Comparison of ENCODE assay signal across 24 cellular contexts in the genomic region with DNA sequence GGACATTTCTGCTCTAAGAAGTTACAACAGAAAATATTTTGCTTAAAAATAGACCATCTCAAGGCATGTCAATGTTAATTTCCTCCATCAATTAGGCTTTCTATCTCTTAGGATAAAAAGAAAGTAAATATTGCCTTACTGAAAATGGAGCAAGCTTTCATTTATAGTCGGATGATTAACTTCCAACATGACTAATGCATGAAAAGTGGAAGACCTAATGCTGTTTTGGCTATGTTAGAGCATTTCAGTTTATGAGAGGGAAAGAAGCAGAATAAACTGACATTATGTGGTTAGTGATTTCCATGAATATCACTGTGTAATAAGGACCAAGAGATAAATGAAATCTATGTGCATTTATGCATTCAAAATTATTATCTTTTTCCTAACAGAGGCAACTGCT.
A peak's percentile ranks its signal among the peaks of the same experiment; 100 is the strongest.
DNase-seq lines count a peak whose midpoint lies in the region; ATAC-seq and TF ChIP-seq lines count a peak whose summit lies in the region.
"Had no signal": no experiment of that assay in that cellular context is flagged by ENCODE, and none has a peak within 500 bp of the region (broad histone marks: within the 10 kb centered on the region; RNA-seq: fewer than 3 reads in every experiment).

No MANE protein-coding gene starts in this region.

- H3K4me1 ChIP-seq in osteoblast (ENCODE audit: insufficient read depth, low read length): peaks cover 5% of the 10 kb centered on the region
- H3K4me1 ChIP-seq in left ventricle myocardium inferior: no peaks in the 10 kb centered on the region
- H3K4me1 ChIP-seq: HAP-1, SJCRH30, transverse colon had no signal

- DNase-seq in EL (peak; percentile 28), NCI-H526 treated with DMSO at 0.1 percent for 48 hours (lab: John Stamatoyannopoulos, UW) (peak; percentile 21), epithelial cell of esophagus (ENCODE audit: low read depth) (peak; percentile 38), osteoblast (ENCODE audit: insufficient read length, low spot score, missing footprints) (peak; percentile 46), iPS-NIHi7 (ENCODE audit: extremely low spot score) (no peak), left ventricle myocardium inferior (no peak)
- DNase-seq: activated CD4-positive, alpha-beta T cell treated with anti-CD3 and anti-CD28 coated beads for 1 hour; activated naive CD4-positive, alpha-beta T cell; activated T-cell treated with anti-CD3 and anti-CD28 coated beads, Interleukin-2, amount 50 U/mL, for 1 hour; amygdala; central memory CD4-positive, alpha-beta T cell; KBM-7; naive B cell; NCI-H1694 treated with DMSO at 0.1 percent for 48 hours; NCI-H82; nucleus accumbens; PC-9; SJCRH30; stimulated activated naive CD8-positive, alpha-beta T cell treated with anti-CD3 and anti-CD28 coated beads, Interleukin-15, amount 100 ng/mL, for 72 hours; T-helper 1 cell; transverse colon had no signal

- peak overlapping the region; percentile 31 for H3K4me2 ChIP-seq in osteoblast (ENCODE audit: insufficient read depth, low read length)
- H3K4me2 ChIP-seq: PC-9 had no signal

- H3K27ac ChIP-seq in osteoblast (ENCODE audit: low read depth, low read length) (no peak overlapping the region), left ventricle myocardium inferior (replicated peaks) (no peak overlapping the region)
- H3K27ac ChIP-seq: PC-9, SJCRH30, transverse colon had no signal

- TF ChIP-seq CTCF in epithelial cell of esophagus (IDR thresholded peaks at IDR 0.05; ENCODE audit: insufficient read depth, low read depth, low read length, missing control alignments) (no peak), osteoblast (IDR thresholded peaks at IDR 0.05; ENCODE audit: extremely low read depth, low read depth, low read length) (no peak), left ventricle myocardium inferior (IDR thresholded peaks at IDR 0.05; ENCODE audit: borderline replicate concordance) (no peak)

- H3K36me3 ChIP-seq in osteoblast (ENCODE audit: insufficient read depth, low read length): no peaks in the 10 kb centered on the region
- H3K36me3 ChIP-seq in left ventricle myocardium inferior: no peaks in the 10 kb centered on the region
- H3K36me3 ChIP-seq: HAP-1, SJCRH30, transverse colon had no signal

- H3K4me3 ChIP-seq in epithelial cell of esophagus (ENCODE audit: low read length) (no peak overlapping the region), osteoblast (ENCODE audit: insufficient read depth, low read length) (no peak overlapping the region), left ventricle myocardium inferior (no peak overlapping the region)
- H3K4me3 ChIP-seq: HAP-1, PC-9, SJCRH30, transverse colon had no signal

- no peaks in the 10 kb centered on the region for H3K79me2 ChIP-seq in osteoblast (ENCODE audit: insufficient read depth, low read length)

- no peaks in the 10 kb centered on the region for H4K20me1 ChIP-seq in osteoblast (ENCODE audit: insufficient read depth, low read length)

- H3K9me3 ChIP-seq in osteoblast (ENCODE audit: low read depth, low read length): no peaks in the 10 kb centered on the region
- no peaks in the 10 kb centered on the region for H3K9me3 ChIP-seq in left ventricle myocardium inferior (replicated peaks)
- H3K9me3 ChIP-seq: HAP-1, SJCRH30, transverse colon had no signal

- no peaks in the 10 kb centered on the region for H3K27me3 ChIP-seq in osteoblast (ENCODE audit: insufficient read depth, low read length)
- no peaks in the 10 kb centered on the region for H3K27me3 ChIP-seq in left ventricle myocardium inferior (ENCODE audit: low read depth)
- H3K27me3 ChIP-seq: SJCRH30, transverse colon had no signal

- intact Hi-C loops in left ventricle myocardium inferior (cut with micrococcal nuclease): no loop called here

- ATAC-seq in HG03469 (IDR thresholded peaks at IDR 0.05; ENCODE audit: unreplicated experiment) (no peak), GM19463 (IDR thresholded peaks at IDR 0.05; ENCODE audit: unreplicated experiment) (no peak)
- ATAC-seq: stimulated activated naive CD8-positive, alpha-beta T cell treated with anti-CD3 and anti-CD28 coated beads, Interleukin-15, amount 100 ng/mL, for 72 hours had no signal

- H2AFZ ChIP-seq in osteoblast (ENCODE audit: low read length): no peak overlapping the region
- H2AFZ ChIP-seq: PC-9 had no signal

Comparison
In these comparisons a context has a peak if more than half of its experiments do, and no peak if none do; other contexts are left out.
1. DNase-seq: peak in EL (single experiment), NCI-H526 treated with DMSO at 0.1 percent for 48 hours (single experiment), epithelial cell of esophagus (single experiment) and osteoblast (single experiment); none in iPS-NIHi7 (single experiment) and left ventricle myocardium inferior (single experiment).